1 cellular context compared by ENCODE assay signal in the genomic region with DNA sequence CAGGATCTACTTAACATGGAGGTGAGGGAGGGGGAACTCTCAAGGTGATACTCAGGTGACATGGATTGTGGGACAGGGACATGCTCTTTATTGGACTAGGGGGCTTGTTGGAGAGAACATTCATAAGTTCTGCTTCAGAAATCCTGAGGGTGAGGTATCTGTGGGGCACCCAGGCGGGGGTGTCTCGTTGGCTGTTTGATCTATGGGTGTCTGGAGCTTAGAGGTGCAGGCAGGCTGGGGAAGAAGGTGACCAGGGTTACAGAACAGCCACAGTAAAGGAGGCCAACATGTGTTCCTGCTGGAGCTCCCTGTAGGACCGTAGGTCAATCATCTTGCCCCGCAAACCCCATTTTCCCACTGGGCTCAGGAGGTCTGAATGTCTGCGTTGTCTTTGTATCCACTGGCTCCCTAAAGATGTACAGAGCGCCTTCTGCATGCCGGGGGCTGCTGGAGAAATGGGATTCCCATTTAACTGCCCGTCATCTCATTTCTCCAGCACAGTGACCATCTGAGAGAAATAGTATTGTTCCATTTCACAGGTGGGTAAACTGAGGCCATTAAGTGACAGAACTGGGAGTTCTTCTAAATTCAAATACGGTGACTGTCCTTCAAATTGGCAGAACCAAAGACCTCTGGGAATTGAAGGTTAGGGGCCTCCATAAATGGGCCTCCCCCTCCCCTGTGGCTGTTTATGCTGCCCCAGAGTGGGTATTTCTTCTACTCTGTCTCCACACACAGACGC.
TF ChIP-seq lines count a peak whose summit lies in the region.

No MANE protein-coding gene starts in this region.

TF ChIP-seq in HepG2, 621 proteins besides CTCF, POLR2A, EP300 and RAD21 (continued from another document):
- TF ChIP-seq ESRRA (CRISPR knock-in tag; IDR thresholded peaks at IDR 0.05; ENCODE audit: low read depth), result no peak
- TF ChIP-seq SRSF1 (optimal IDR thresholded peaks at IDR 0.05; ENCODE audit: low read depth, low read length), result no peak
- no peak for TF ChIP-seq SNAPC4 (CRISPR knock-in tag; IDR thresholded peaks at IDR 0.05)
